ENCODE assay signal across 9 cellular contexts in the genomic region with DNA sequence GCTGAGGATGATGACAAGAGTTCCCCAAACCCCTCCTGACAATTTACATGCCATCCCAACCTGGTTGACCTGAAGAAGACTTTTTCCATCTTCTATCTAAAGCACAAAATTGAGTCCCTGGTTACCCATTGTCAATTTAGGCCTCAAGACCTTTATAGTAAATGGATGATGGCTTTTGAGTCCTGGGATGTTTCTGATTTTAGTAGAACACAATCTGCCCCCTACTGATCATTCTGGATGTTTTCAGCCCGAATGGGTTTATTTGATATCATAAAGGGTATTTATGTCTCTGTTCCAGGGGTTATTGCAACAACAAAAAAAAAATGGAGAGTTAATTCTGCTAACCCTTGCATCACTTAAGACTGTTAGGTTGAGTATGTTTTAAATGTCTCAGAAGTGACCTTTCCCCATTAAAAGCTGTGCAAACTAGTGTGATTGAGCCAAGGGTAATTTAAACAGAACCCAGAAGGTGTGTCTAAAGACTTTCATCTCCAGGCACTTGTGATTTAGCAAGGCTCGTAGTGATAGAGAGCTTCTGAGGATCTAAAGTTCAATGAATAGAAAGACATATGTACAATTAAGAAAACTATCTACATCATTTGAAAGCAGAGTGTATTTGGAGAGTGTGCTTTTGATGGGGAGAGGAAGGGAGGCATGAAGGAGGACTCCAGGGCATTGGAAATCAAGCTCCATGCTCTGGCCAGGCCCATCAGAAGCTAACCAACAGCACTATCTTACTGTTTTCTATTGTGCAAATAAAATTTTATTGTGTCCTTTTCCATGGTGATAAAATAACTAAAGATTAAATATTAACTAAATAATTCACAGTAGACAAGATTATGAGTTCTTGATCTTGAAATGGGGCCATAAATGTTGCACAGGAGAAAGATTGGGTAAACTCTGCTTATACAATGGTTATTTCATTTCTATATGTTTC.
A peak's percentile ranks its signal among the peaks of the same experiment; 100 is the strongest.
DNase-seq lines count a peak whose midpoint lies in the region; ATAC-seq, FAIRE-seq and TF ChIP-seq lines count a peak whose summit lies in the region.
"Had no signal": no experiment of that assay in that cellular context is flagged by ENCODE, and none has a peak within 500 bp of the region (broad histone marks: within the 10 kb centered on the region; RNA-seq: fewer than 3 reads in every experiment).

No MANE protein-coding gene starts in this region.

- intact Hi-C loops in colonic mucosa (cut with DNase I) = no loop called here

- H3K4me3 Mint-ChIP-seq in neural crest cell = no peak overlapping the region

- DNase-seq in DMS 273 (lab: John Stamatoyannopoulos, UW; ENCODE audit: unreplicated experiment) (peak; percentile 49), DMS 273 treated with DMSO at 0.1 percent for 48 hours (lab: John Stamatoyannopoulos, UW) (no peak), MM.1S (peak; percentile 38), colonic mucosa (peak; percentile 52), neural crest cell (ENCODE audit: low read depth, low spot score) (no peak), H54 (ENCODE audit: insufficient read length, low spot score) (no peak)

- H2AFZ ChIP-seq in MM.1S (ENCODE audit: low read length) = no peak overlapping the region

- no peaks in the 10 kb centered on the region for H3K4me1 ChIP-seq in MM.1S (ENCODE audit: low read length)
- no peaks in the 10 kb centered on the region for H3K4me1 ChIP-seq in colonic mucosa

- H4K20me1 ChIP-seq in MM.1S (ENCODE audit: insufficient read depth, low read length) = no peaks in the 10 kb centered on the region

- H3K36me3 ChIP-seq in MM.1S (replicated peaks; ENCODE audit: insufficient read depth, low read length) (no peaks in the 10 kb centered on the region), colonic mucosa (no peaks in the 10 kb centered on the region)

- no peak for FAIRE-seq in H54 (lab: Jason Lieb, UNC)
- FAIRE-seq: A204.1 had no signal

- H3K79me2 ChIP-seq in MM.1S (ENCODE audit: low read length) = no peaks in the 10 kb centered on the region

- no peaks in the 10 kb centered on the region for H3F3A ChIP-seq in MM.1S (ENCODE audit: insufficient read depth, low read length)

- H3K9ac ChIP-seq in MM.1S (ENCODE audit: low read length) (no peak overlapping the region), colonic mucosa (ENCODE audit: low read depth in 2 of 2, low read length in 2 of 2) (peak overlapping the region in 1 of 2 donors; percentile 38)

- H3K9me3 Mint-ChIP-seq in neural crest cell = peaks cover 3% of the 10 kb centered on the region

- H3K9me3 ChIP-seq in MM.1S (replicated peaks; ENCODE audit: insufficient read depth, low read length) (no peaks in the 10 kb centered on the region), colonic mucosa (no peaks in the 10 kb centered on the region)

- ATAC-seq in GM19463 (IDR thresholded peaks at IDR 0.05; ENCODE audit: unreplicated experiment) (no peak), HG03442 (IDR thresholded peaks at IDR 0.05; ENCODE audit: unreplicated experiment) (no peak)

- peaks cover 17% of the 10 kb centered on the region for H3K4me1 Mint-ChIP-seq in neural crest cell

- no peak for TF ChIP-seq POLR2A in H54 (IDR thresholded peaks at IDR 0.05; ENCODE audit: low read depth, low read length)

- no peaks in the 10 kb centered on the region for H3K27me3 Mint-ChIP-seq in neural crest cell (ENCODE audit: low read depth)

- no peaks in the 10 kb centered on the region for H3K9me2 ChIP-seq in MM.1S (replicated peaks; ENCODE audit: insufficient read depth, low read length)

- H3K4me3 ChIP-seq in MM.1S (ENCODE audit: low read length) (no peak overlapping the region), colonic mucosa (no peak overlapping the region)

- H3K27me3 ChIP-seq in MM.1S (replicated peaks; ENCODE audit: insufficient read depth, low read length) (no peaks in the 10 kb centered on the region), colonic mucosa (no peaks in the 10 kb centered on the region)

- H3K36me3 Mint-ChIP-seq in neural crest cell (ENCODE audit: low read depth) = peaks cover 3% of the 10 kb centered on the region

- TF ChIP-seq CTCF in MM.1S (IDR thresholded peaks at IDR 0.05; ENCODE audit: low read length) (peak; percentile 41), colonic mucosa (IDR thresholded peaks at IDR 0.05) (peak; percentile 20), neural crest cell (conservative IDR thresholded peaks at IDR 0.05) (peak; percentile 54)

- H3K27ac Mint-ChIP-seq in neural crest cell (ENCODE audit: unreplicated experiment) = no peak overlapping the region

- H3K27ac ChIP-seq in MM.1S (ENCODE audit: low read length) (no peak overlapping the region), colonic mucosa (peak overlapping the region; percentile 26)

- H3K4me2 ChIP-seq in MM.1S (ENCODE audit: low read depth, low read length) = no peak overlapping the region

Comparison
In these comparisons a context has a peak if more than half of its experiments do, and no peak if none do; other contexts are left out.
1. DNase-seq: peak in DMS 273 (single experiment), MM.1S (single experiment) and colonic mucosa (single experiment); none in DMS 273 treated with DMSO at 0.1 percent for 48 hours (single experiment), neural crest cell (single experiment) and H54 (single experiment).
2. Peak in every context shown above with its lines, with median percentiles within 50 percentile points of each other: CTCF ChIP-seq.